9 cellular contexts compared by ENCODE assay signal in genomic region chr11:114159802-114160588, GRCh38.
DNase-seq lines count a peak whose midpoint lies in the region; ATAC-seq and TF ChIP-seq lines count a peak whose summit lies in the region.
"Had no signal": no experiment of that assay in that cellular context is flagged by ENCODE, and none has a peak within 500 bp of the region (broad histone marks: within the 10 kb centered on the region; RNA-seq: fewer than 3 reads in every experiment).

No MANE protein-coding gene starts in this region.

- no TSS peak for BruUV-seq in Panc1 (replicated peaks; lab: Mats Ljungman, UMichigan)

- ATAC-seq in Panc1 (peak; percentile 49), natural killer cell (peak; percentile 92 to 97 (median 95))
- peak; percentile 87 for ATAC-seq in stimulated activated effector memory CD8-positive, alpha-beta T cell treated with anti-CD3 and anti-CD28 coated beads, Interleukin-12 subunit alpha, Interleukin-12 subunit beta, amount 100 ng/mL, for 72 hours

- H3K4me1 ChIP-seq in Karpas-422 (ENCODE audit: low read length): peaks cover 18% of the 10 kb centered on the region
- H3K4me1 ChIP-seq in Panc1 (ENCODE audit: control insufficient read depth, insufficient read depth, low read length): peaks cover 16% of the 10 kb centered on the region
- H3K4me1 ChIP-seq: Caco-2 had no signal

- H3K27me3 Mint-ChIP-seq in natural killer cell (ENCODE audit: low read depth in 2 of 2): no peaks in the 10 kb centered on the region

- intact Hi-C loops in Panc1 (cut with micrococcal nuclease; ENCODE audit: unreplicated experiment): no loop called here
- intact Hi-C loops in natural killer cell (cut with micrococcal nuclease): loop anchor here (1.0 to 2.0 kb wide), 3 partner anchors 13 to 29 kb away; no protein-coding TSS in a partner anchor

- peak overlapping the region; percentile 51 for H3K4me2 ChIP-seq in Karpas-422 (ENCODE audit: low read depth, low read length, poor library complexity, severe bottlenecking)

- no peaks in the 10 kb centered on the region for H3K36me3 Mint-ChIP-seq in natural killer cell
- H3K36me3 Mint-ChIP-seq in stimulated activated effector memory CD8-positive, alpha-beta T cell treated with anti-CD3 and anti-CD28 coated beads, Interleukin-12 subunit alpha, Interleukin-12 subunit beta, amount 100 ng/mL, for 72 hours: peaks cover 70% of the 10 kb centered on the region

- TF ChIP-seq CTCF in Panc1 (IDR thresholded peaks at IDR 0.05) (no peak), natural killer cell (IDR thresholded peaks at IDR 0.05) (no peak)

- DNase-seq in SIG-M5 treated with dmso at 0.1 percent for 504 hours (lab: John Stamatoyannopoulos, UW; ENCODE audit: unreplicated experiment): peak; percentile 58
- no peak for DNase-seq in SIG-M5 (lab: John Stamatoyannopoulos, UW)
- peak; percentile 80 for DNase-seq in Karpas-422
- DNase-seq in Panc1 (ENCODE audit: low read depth, low spot score): peak; percentile 41
- peak; percentile 87 to 97 for DNase-seq in activated T-helper 1 cell treated with anti-CD3 and anti-CD28 coated beads, Interleukin-2, amount 50 U/mL, for 16 hours (ENCODE audit: low read depth in 1 of 2, low spot score in 1 of 2)
- DNase-seq in fibroblast of gingiva (ENCODE audit: low read depth): peak; percentile 99
- peak; percentile 98 for DNase-seq in natural killer cell
- peak; percentile 84 to 91 for DNase-seq in stimulated activated effector memory CD8-positive, alpha-beta T cell treated with anti-CD3 and anti-CD28 coated beads, Interleukin-12 subunit alpha, Interleukin-12 subunit beta, amount 100 ng/mL, for 72 hours (ENCODE audit: low spot score in 2 of 2)

- peak overlapping the region; percentile 85 to 92 for H3K27ac Mint-ChIP-seq in natural killer cell
- peak overlapping the region; percentile 84 for H3K27ac Mint-ChIP-seq in stimulated activated effector memory CD8-positive, alpha-beta T cell treated with anti-CD3 and anti-CD28 coated beads, Interleukin-12 subunit alpha, Interleukin-12 subunit beta, amount 100 ng/mL, for 72 hours

- CTCF ChIA-PET in Panc1 (lab: Charles Lee): no interaction called here

- H4K20me1 ChIP-seq in Karpas-422 (ENCODE audit: insufficient read depth, low read depth, low read length): no peaks in the 10 kb centered on the region

- H3K27ac ChIP-seq in Karpas-422 (ENCODE audit: low read length) (no peak overlapping the region), Panc1 (ENCODE audit: low read length) (no peak overlapping the region)

- H3K9me3 ChIP-seq in Karpas-422 (ENCODE audit: low read length) (no peaks in the 10 kb centered on the region), Panc1 (ENCODE audit: control insufficient read depth, insufficient read depth, low read depth, low read length) (no peaks in the 10 kb centered on the region)
- H3K9me3 ChIP-seq: Caco-2 had no signal

- H3K36me3 ChIP-seq in Karpas-422 (ENCODE audit: insufficient read depth, low read length) (no peaks in the 10 kb centered on the region), Panc1 (ENCODE audit: control insufficient read depth, insufficient read depth, low read length) (no peaks in the 10 kb centered on the region; the same call in 1 of the 2 replicates)

- H2AFZ ChIP-seq in Karpas-422 (ENCODE audit: low read length): no peak overlapping the region

- in situ Hi-C loops in Panc1 (cut with HindIII; ENCODE audit: low pct_unique_long_range_greater_than_20kb, low sequenced_read_pairs): no loop called here

- peak overlapping the region; percentile 86 for H3K4me3 Mint-ChIP-seq in natural killer cell
- H3K4me3 Mint-ChIP-seq in stimulated activated effector memory CD8-positive, alpha-beta T cell treated with anti-CD3 and anti-CD28 coated beads, Interleukin-12 subunit alpha, Interleukin-12 subunit beta, amount 100 ng/mL, for 72 hours: peak overlapping the region; percentile 62

- peak overlapping the region; percentile 32; the same call in 1 of the 2 replicates for H3K9ac ChIP-seq in Karpas-422 (ENCODE audit: low read length)

- no peaks in the 10 kb centered on the region for H3K79me2 ChIP-seq in Karpas-422 (ENCODE audit: low read length)

- H3K9me2 ChIP-seq in Karpas-422 (replicated peaks; ENCODE audit: insufficient read depth, low read length): no peaks in the 10 kb centered on the region

- peaks cover 96 to 98% of the 10 kb centered on the region in 2 donors for H3K4me1 Mint-ChIP-seq in natural killer cell
- H3K4me1 Mint-ChIP-seq in stimulated activated effector memory CD8-positive, alpha-beta T cell treated with anti-CD3 and anti-CD28 coated beads, Interleukin-12 subunit alpha, Interleukin-12 subunit beta, amount 100 ng/mL, for 72 hours: peaks cover 94% of the 10 kb centered on the region

- POLR2A ChIA-PET in Panc1 (lab: Charles Lee): no interaction called here

- peak overlapping the region; percentile 23; the same call in 1 of the 2 replicates for H3K4me3 ChIP-seq in Karpas-422 (ENCODE audit: low read length)
- no peak overlapping the region for H3K4me3 ChIP-seq in Panc1 (ENCODE audit: low read depth in 2 of 2, low read length in 2 of 2)

- no peaks in the 10 kb centered on the region for H3K9me3 Mint-ChIP-seq in natural killer cell
- no peaks in the 10 kb centered on the region for H3K9me3 Mint-ChIP-seq in stimulated activated effector memory CD8-positive, alpha-beta T cell treated with anti-CD3 and anti-CD28 coated beads, Interleukin-12 subunit alpha, Interleukin-12 subunit beta, amount 100 ng/mL, for 72 hours

- H3K27me3 ChIP-seq in Karpas-422 (ENCODE audit: low read length) (no peaks in the 10 kb centered on the region), Panc1 (ENCODE audit: control insufficient read depth, insufficient read depth, low read length) (peaks cover 13% of the 10 kb centered on the region; the same call in 1 of the 2 replicates)
